Comparison of ENCODE assay signal across 8 cellular contexts in the genomic region with DNA sequence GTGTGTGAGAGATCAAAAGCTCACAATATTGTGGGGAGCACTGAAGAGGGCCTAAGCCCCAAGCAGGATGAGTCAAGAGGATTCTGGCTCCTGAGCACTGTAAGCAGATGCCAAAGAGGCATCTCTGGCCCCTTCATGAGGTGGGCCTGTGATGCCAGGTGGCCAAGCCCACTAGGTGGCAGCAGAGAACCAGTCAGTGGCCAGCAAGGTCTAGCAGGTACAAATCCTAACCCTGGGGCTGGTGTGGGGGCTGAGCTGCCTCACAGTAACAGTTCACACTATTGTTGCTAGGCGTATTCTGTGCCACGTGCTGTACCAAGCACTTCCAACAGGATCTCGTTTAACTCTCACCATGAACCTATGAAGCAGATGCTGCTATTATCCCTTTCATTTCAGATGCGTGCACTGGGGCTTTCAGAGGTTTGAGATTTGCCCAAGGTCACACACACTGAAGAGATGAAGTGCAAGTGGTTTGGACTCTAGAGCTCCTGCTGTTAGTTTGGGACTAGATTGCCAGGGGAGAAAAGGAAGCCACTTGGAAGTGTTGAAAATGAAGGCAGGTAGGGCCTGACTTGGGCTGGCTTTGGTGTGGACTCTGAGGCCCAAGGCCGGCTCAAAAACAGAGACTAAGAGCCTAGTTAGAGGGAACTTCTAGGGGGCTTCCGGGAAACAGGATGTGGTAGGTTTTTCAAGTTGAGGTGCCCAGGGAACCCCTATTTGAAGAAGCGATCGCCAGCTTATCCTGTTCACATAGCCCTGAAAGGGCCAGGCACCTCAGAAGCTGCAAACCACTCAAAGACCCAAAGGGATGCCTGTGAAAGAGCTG. TPM values are rescaled to one million over a fixed set of nuclear protein-coding genes. Genes with fewer than 3 reads are reported as not detected.
DNase-seq lines count a peak whose midpoint lies in the region; ATAC-seq and TF ChIP-seq lines count a peak whose summit lies in the region.

No MANE protein-coding gene starts in this region.

- H3K36me3 ChIP-seq in OCI-LY3 (replicated peaks; ENCODE audit: low read depth, low read length) (no peaks in the 10 kb centered on the region), esophagus squamous epithelium (no peaks in the 10 kb centered on the region), stomach (no peaks in the 10 kb centered on the region)

- TF ChIP-seq POLR2A in esophagus squamous epithelium (IDR thresholded peaks at IDR 0.05) = no peak
- no peak for TF ChIP-seq POLR2A in stomach (IDR thresholded peaks at IDR 0.05)

- intact Hi-C loops in esophagus squamous epithelium (cut with DNase I) (loop anchor here (5.0 to 10.0 kb wide), 2 partner anchors 166 to 418 kb away; no protein-coding TSS in a partner anchor), stomach (cut with DNase I; ENCODE audit: low total_unique reads) (loop anchor here (5.0 kb wide), 2 partner anchors 166 to 421 kb away; no protein-coding TSS in a partner anchor)

- no peak for TF ChIP-seq EP300 in stomach (IDR thresholded peaks at IDR 0.05)

- peak; percentile 47 for DNase-seq in DMS153 (lab: John Stamatoyannopoulos, UW)
- peak; percentile 66 for DNase-seq in HPDE6-E6E7 (ENCODE audit: extremely low spot score)
- peak; percentile 77 for DNase-seq in activated T-cell treated with anti-CD3 and anti-CD28 coated beads for 4 hours
- no peak for DNase-seq in esophagus squamous epithelium (lab: John Stamatoyannopoulos, UW)
- peak; percentile 83 for DNase-seq in neural crest cell (ENCODE audit: low read depth, low spot score)
- peak; percentile 78 for DNase-seq in stomach

- no peaks in the 10 kb centered on the region for H3K79me2 ChIP-seq in OCI-LY3 (ENCODE audit: low read length)

- no peaks in the 10 kb centered on the region for H3K9me3 ChIP-seq in OCI-LY3 (ENCODE audit: insufficient read depth, low read length)
- no peaks in the 10 kb centered on the region for H3K9me3 ChIP-seq in esophagus squamous epithelium
- H3K9me3 ChIP-seq in stomach = no peaks in the 10 kb centered on the region

- H3K4me1 Mint-ChIP-seq in neural crest cell = peaks cover 9% of the 10 kb centered on the region

- H3K27ac ChIP-seq in OCI-LY3 (ENCODE audit: low read length) (no peak overlapping the region), esophagus squamous epithelium (no peak overlapping the region), stomach (no peak overlapping the region)

- H3K9me3 Mint-ChIP-seq in neural crest cell = no peaks in the 10 kb centered on the region

- peak overlapping the region; percentile 16 for H3K27ac Mint-ChIP-seq in neural crest cell (ENCODE audit: unreplicated experiment)

- WGBS in esophagus squamous epithelium, 2 donors = 38 to 56% methylated on average over 5 to 8 of the region's 8 CpGs
- WGBS in stomach, 5 donors = 52 to 60% (median 56%) methylated on average over 8 of the region's 8 CpGs

- no peaks in the 10 kb centered on the region for H3K27me3 Mint-ChIP-seq in neural crest cell (ENCODE audit: low read depth)

- peak overlapping the region; percentile 90 for H2AFZ ChIP-seq in OCI-LY3 (ENCODE audit: low read depth, low read length)

- H3K4me1 ChIP-seq in OCI-LY3 (ENCODE audit: low read length) = peaks cover 9% of the 10 kb centered on the region
- peaks cover 0 to 29% (median 6%) of the 10 kb centered on the region in 3 donors for H3K4me1 ChIP-seq in esophagus squamous epithelium
- H3K4me1 ChIP-seq in stomach = no peaks in the 10 kb centered on the region

- TF ChIP-seq CTCF in OCI-LY3 (IDR thresholded peaks at IDR 0.05; ENCODE audit: low read depth, low read length) (peak; percentile 97), esophagus squamous epithelium (IDR thresholded peaks at IDR 0.05) (peak; percentile 51 to 89 (median 78)), neural crest cell (conservative IDR thresholded peaks at IDR 0.05) (peak; percentile 91), stomach (IDR thresholded peaks at IDR 0.05) (peak in 5 of 7 experiments; percentile 77 to 96 (median 77))

- H3K4me3 Mint-ChIP-seq in neural crest cell = no peak overlapping the region

- H3K36me3 Mint-ChIP-seq in neural crest cell (ENCODE audit: low read depth) = no peaks in the 10 kb centered on the region

- ATAC-seq in GM21367 (IDR thresholded peaks at IDR 0.05; ENCODE audit: unreplicated experiment) = peak; percentile 75

- H3K4me3 ChIP-seq in OCI-LY3 (ENCODE audit: low read length) (no peak overlapping the region), esophagus squamous epithelium (no peak overlapping the region), stomach (no peak overlapping the region)

- peak overlapping the region; percentile 47 for H3K4me2 ChIP-seq in OCI-LY3 (ENCODE audit: low read length)

- H3K27me3 ChIP-seq in OCI-LY3 (ENCODE audit: low read depth, low read length) (0 out of 2 replicates have a peak, but pooled peaks cover 2% of the 10 kb centered on the region), esophagus squamous epithelium (no peaks in the 10 kb centered on the region), stomach (no peaks in the 10 kb centered on the region)

- H4K20me1 ChIP-seq in OCI-LY3 (ENCODE audit: insufficient read depth, low read length) = no peaks in the 10 kb centered on the region

- H3K9ac ChIP-seq in OCI-LY3 (ENCODE audit: low read length) = no peak overlapping the region

RNA-seq across cellular contexts. Expression of gene MLANA, which starts 4.4 kb away (rescaled TPM):
- total RNA-seq in esophagus squamous epithelium (not detected), neural crest cell (not detected in 2 replicates), stomach (not detected)
- not detected for polyA plus RNA-seq in stomach

RNA-seq across cellular contexts. Expression of gene ERMP1, which starts 53.4 kb away (rescaled TPM):
- total RNA-seq in esophagus squamous epithelium = 10 to 100 TPM; 24.4 to 38.2 (median 29.9) TPM
- 5.9 and 6.7 TPM in 2 replicates for total RNA-seq in neural crest cell
- 10 to 100 TPM; 15.6 to 32.1 (median 18.0) TPM for total RNA-seq in stomach
- 1 to 10 TPM; 2.0 to 7.1 (median 3.9) TPM for polyA plus RNA-seq in stomach
